Comparison of ENCODE assay signal across 8 cellular contexts in genomic region chr1:9689011-9689706, GRCh38. TPM values are rescaled to one million over a fixed set of nuclear protein-coding genes. Genes with fewer than 3 reads are reported as not detected.
DNase-seq lines count a peak whose midpoint lies in the region; ATAC-seq and TF ChIP-seq lines count a peak whose summit lies in the region.

No MANE protein-coding gene starts in this region.

- H4K20me1 ChIP-seq in neural progenitor cell (ENCODE audit: low read depth), result peaks cover 22% of the 10 kb centered on the region

- H3K36me3 Mint-ChIP-seq in neural progenitor cell, result no peaks in the 10 kb centered on the region

- peaks cover 29% of the 10 kb centered on the region for H3K27me3 Mint-ChIP-seq in neural progenitor cell (ENCODE audit: insufficient read depth, low read depth)

- H3K9me3 Mint-ChIP-seq in neural progenitor cell, result no peaks in the 10 kb centered on the region

- 1 to 8% (median 2%) methylated on average over 13 to 72 of the region's 72 CpGs for WGBS in stomach, 5 donors

- H2AFZ ChIP-seq in neural progenitor cell (replicated peaks), result peak overlapping the region; percentile 76

- peaks cover 45% of the 10 kb centered on the region for H3F3A ChIP-seq in neural progenitor cell (ENCODE audit: low read depth)

- no peak overlapping the region for H3K27ac Mint-ChIP-seq in neural progenitor cell

- peaks cover 6 to 39% (median 23%) of the 10 kb centered on the region in 4 donors for H3K4me1 ChIP-seq in Peyer's patch
- H3K4me1 ChIP-seq in neural progenitor cell, result peaks cover 19% of the 10 kb centered on the region
- peaks cover 33 to 63% (median 38%) of the 10 kb centered on the region in 4 donors for H3K4me1 ChIP-seq in stomach

- peak overlapping the region; percentile 100 for H3K4me2 ChIP-seq in neural progenitor cell

- H3K27me3 ChIP-seq in Peyer's patch (no peaks in the 10 kb centered on the region), neural progenitor cell (peaks cover 56% of the 10 kb centered on the region), stomach (no peaks in the 10 kb centered on the region)

- no peak for TF ChIP-seq EP300 in stomach (IDR thresholded peaks at IDR 0.05)

- peak overlapping the region; percentile 84 for H3K4me3 Mint-ChIP-seq in neural progenitor cell

- ATAC-seq in HG03439 (IDR thresholded peaks at IDR 0.05; ENCODE audit: unreplicated experiment), result peak; percentile 52

- H3K79me2 ChIP-seq in neural progenitor cell (ENCODE audit: low read depth), result no peaks in the 10 kb centered on the region

- no peak overlapping the region for H3K9ac ChIP-seq in neural progenitor cell

- H3K36me3 ChIP-seq in Peyer's patch (no peaks in the 10 kb centered on the region), neural progenitor cell (no peaks in the 10 kb centered on the region), stomach (peaks cover 0 to 5% (median 2%) of the 10 kb centered on the region in 4 donors)

- TF ChIP-seq CTCF in Peyer's patch (IDR thresholded peaks at IDR 0.05) (no peak), foreskin fibroblast (IDR thresholded peaks at IDR 0.05; ENCODE audit: low read depth, low read length) (no peak), neural progenitor cell (IDR thresholded peaks at IDR 0.05) (no peak), stomach (IDR thresholded peaks at IDR 0.05) (no peak)

- H3K27ac ChIP-seq in Peyer's patch (peak overlapping the region in 3 of 4 donors; percentile 13 to 87 (median 32)), neural progenitor cell (no peak overlapping the region), stomach (peak overlapping the region in 4 of 5 donors; percentile 31 to 70 (median 62))

- peak; percentile 94 for DNase-seq in AG08396 (ENCODE audit: low spot score)
- DNase-seq in Peyer's patch, result peak; percentile 89 to 93 (median 92)
- peak; percentile 74 for DNase-seq in activated effector memory CD4-positive, alpha-beta T cell treated with Interleukin-2 at 50 U/mL for 16 hours
- peak; percentile 62 to 88 for DNase-seq in foreskin fibroblast
- peak; percentile 96 for DNase-seq in neural progenitor cell (ENCODE audit: low spot score)
- DNase-seq in stomach, result peak; percentile 90

- peak overlapping the region; percentile 48 to 86 (median 66) for H3K4me3 ChIP-seq in Peyer's patch
- peak overlapping the region; percentile 69 to 73 for H3K4me3 ChIP-seq in foreskin fibroblast (ENCODE audit: low read depth in 1 of 2, low read length in 2 of 2)
- H3K4me3 ChIP-seq in neural progenitor cell, result peak overlapping the region; percentile 78
- H3K4me3 ChIP-seq in stomach, result peak overlapping the region; percentile 76 to 94 (median 79)

- H3K9me3 ChIP-seq in Peyer's patch (peaks cover 0 to 4% (median 0%) of the 10 kb centered on the region in 4 donors), neural progenitor cell (ENCODE audit: low read depth) (no peaks in the 10 kb centered on the region), stomach (no peaks in the 10 kb centered on the region)

- intact Hi-C loops in stomach (cut with DNase I; ENCODE audit: low total_unique reads), result no loop called here

- TF ChIP-seq POLR2A in GM19099 (IDR thresholded peaks at IDR 0.05; ENCODE audit: extremely low read depth, insufficient read length, low read depth), result peak; percentile 46
- TF ChIP-seq POLR2A in Peyer's patch (IDR thresholded peaks at IDR 0.05), result no peak
- TF ChIP-seq POLR2A in stomach (IDR thresholded peaks at IDR 0.05), result no peak

- peaks cover 24% of the 10 kb centered on the region for H3K4me1 Mint-ChIP-seq in neural progenitor cell

RNA-seq across cellular contexts. Expression of gene PIK3CD, which starts 37.6 kb away (rescaled TPM):
- 10 to 100 TPM in 2 of 4 donors, 1 to 10 TPM in 2; 2.8 to 34.7 (median 7.6) TPM for total RNA-seq in Peyer's patch
- total RNA-seq in neural progenitor cell (ENCODE audit: low replicate concordance), result 5.0 and 8.8 TPM in 2 replicates
- 10 to 100 TPM in 2 of 5 donors, 1 to 10 TPM in 3; 5.1 to 74.1 (median 7.8) TPM for total RNA-seq in stomach
- polyA plus RNA-seq in stomach, result 1 to 10 TPM; 2.8 to 5.0 (median 2.9) TPM
